2 cellular contexts compared by ENCODE assay signal in the genomic region with DNA sequence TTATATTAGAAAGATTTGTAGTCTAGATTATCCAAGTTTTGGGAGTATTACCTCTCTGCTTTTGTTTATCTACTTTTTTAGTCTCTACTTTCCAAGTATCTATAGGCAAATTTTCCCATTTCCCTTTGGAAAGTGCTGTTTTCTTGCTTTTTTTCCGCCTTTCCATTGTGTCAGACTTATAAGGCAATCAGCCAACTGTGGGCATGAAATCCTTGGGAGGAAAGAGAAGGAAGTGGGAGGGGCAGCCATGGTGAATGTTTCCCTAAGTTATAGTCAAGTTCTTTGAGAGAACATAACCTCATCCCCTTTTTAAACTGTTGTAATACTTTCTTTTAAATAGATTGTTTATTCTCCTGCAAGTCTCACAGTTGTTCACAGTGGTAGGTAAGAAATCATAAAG.
TF ChIP-seq lines count a peak whose summit lies in the region.

No MANE protein-coding gene starts in this region.

TF ChIP-seq in SK-N-SH treated with all-trans-retinoic acid at 6 μM for 48 hours, 23 proteins besides CTCF, POLR2A, EP300 and RAD21 (continued from another document):
- TF ChIP-seq, protein P1, sequence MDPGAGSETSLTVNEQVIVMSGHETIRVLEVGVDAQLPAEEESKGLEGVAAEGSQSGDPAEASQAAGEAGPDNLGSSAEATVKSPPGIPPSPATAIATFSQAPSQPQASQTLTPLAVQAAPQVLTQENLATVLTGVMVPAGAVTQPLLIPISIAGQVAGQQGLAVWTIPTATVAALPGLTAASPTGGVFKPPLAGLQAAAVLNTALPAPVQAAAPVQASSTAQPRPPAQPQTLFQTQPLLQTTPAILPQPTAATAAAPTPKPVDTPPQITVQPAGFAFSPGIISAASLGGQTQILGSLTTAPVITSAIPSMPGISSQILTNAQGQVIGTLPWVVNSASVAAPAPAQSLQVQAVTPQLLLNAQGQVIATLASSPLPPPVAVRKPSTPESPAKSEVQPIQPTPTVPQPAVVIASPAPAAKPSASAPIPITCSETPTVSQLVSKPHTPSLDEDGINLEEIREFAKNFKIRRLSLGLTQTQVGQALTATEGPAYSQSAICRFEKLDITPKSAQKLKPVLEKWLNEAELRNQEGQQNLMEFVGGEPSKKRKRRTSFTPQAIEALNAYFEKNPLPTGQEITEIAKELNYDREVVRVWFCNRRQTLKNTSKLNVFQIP (CRISPR knock-in tag; IDR thresholded peaks at IDR 0.05; ENCODE audit: borderline replicate concordance, low read depth) = no peak
- TF ChIP-seq OSR1 (CRISPR knock-in tag; IDR thresholded peaks at IDR 0.05) (no peak), CSDC2 (CRISPR knock-in tag; IDR thresholded peaks at IDR 0.05) (no peak), TSHZ2 (CRISPR knock-in tag; IDR thresholded peaks at IDR 0.05) (no peak), TOX (CRISPR knock-in tag; IDR thresholded peaks at IDR 0.05; ENCODE audit: borderline replicate concordance) (no peak), PPARA (CRISPR knock-in tag; IDR thresholded peaks at IDR 0.05; ENCODE audit: borderline replicate concordance) (no peak), ZFP30 (CRISPR knock-in tag; IDR thresholded peaks at IDR 0.05) (no peak)
TF ChIP-seq in SK-N-SH treated with all-trans-retinoic acid at 6 μM for 48 hours: peak in this region for 0.

TF ChIP-seq in SK-N-SH, 30 proteins besides CTCF, POLR2A, EP300 and RAD21 (continued from another document):
- TF ChIP-seq, protein P2, sequence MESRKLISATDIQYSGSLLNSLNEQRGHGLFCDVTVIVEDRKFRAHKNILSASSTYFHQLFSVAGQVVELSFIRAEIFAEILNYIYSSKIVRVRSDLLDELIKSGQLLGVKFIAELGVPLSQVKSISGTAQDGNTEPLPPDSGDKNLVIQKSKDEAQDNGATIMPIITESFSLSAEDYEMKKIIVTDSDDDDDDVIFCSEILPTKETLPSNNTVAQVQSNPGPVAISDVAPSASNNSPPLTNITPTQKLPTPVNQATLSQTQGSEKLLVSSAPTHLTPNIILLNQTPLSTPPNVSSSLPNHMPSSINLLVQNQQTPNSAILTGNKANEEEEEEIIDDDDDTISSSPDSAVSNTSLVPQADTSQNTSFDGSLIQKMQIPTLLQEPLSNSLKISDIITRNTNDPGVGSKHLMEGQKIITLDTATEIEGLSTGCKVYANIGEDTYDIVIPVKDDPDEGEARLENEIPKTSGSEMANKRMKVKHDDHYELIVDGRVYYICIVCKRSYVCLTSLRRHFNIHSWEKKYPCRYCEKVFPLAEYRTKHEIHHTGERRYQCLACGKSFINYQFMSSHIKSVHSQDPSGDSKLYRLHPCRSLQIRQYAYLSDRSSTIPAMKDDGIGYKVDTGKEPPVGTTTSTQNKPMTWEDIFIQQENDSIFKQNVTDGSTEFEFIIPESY (IDR thresholded peaks at IDR 0.05; ENCODE audit: borderline replicate concordance, low read depth) = no peak
- no peak for TF ChIP-seq REST (IDR thresholded peaks at IDR 0.05; ENCODE audit: low read depth, low read length)
